ENCODE assay signal across 9 cellular contexts in the genomic region with DNA sequence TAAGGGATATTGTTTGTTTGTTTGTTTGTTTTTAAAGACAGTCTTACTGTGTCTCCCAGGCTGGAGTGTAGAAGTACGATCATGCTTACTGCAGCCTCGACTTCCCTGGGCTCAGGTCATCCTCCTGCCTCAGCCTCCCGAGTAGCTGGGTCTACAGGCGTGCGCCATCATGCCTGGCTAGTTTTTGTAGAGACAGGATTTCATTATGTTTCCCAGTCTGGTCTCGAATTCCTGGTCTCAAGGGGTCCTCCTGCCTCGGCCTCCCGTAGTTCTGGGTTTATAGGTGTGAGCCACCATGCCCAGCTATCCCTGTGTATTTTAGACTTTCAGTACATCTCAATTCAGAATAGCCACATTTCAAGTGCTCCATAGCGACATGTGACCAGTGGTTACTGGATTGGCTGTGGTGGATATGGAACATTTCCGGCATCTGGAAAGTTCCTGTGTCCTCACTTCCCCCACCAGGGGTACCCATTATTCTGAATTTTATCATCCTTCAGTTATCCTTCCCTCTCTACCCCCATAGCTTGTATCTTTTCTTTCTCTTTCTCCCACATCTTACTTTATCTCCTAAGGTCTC.
A peak's percentile ranks its signal among the peaks of the same experiment; 100 is the strongest.
DNase-seq lines count a peak whose midpoint lies in the region; ATAC-seq lines count a peak whose summit lies in the region.
"Had no signal": no experiment of that assay in that cellular context is flagged by ENCODE, and none has a peak within 500 bp of the region (broad histone marks: within the 10 kb centered on the region; RNA-seq: fewer than 3 reads in every experiment).

No MANE protein-coding gene starts in this region.

- H3K36me3 ChIP-seq in CD4-positive, CD25-positive, alpha-beta regulatory T cell (ENCODE audit: control insufficient read depth, insufficient read depth, low read length) = no peaks in the 10 kb centered on the region
- H3K36me3 ChIP-seq in GM23248 (ENCODE audit: low read depth) = no peaks in the 10 kb centered on the region
- H3K36me3 ChIP-seq: neutrophil had no signal

- no peaks in the 10 kb centered on the region for H3K79me2 ChIP-seq in GM23248 (ENCODE audit: insufficient read depth)

- H3K27me3 ChIP-seq in CD4-positive, CD25-positive, alpha-beta regulatory T cell (ENCODE audit: control insufficient read depth, insufficient read depth, low read length) = no peaks in the 10 kb centered on the region
- H3K27me3 ChIP-seq in GM23248 (replicated peaks; ENCODE audit: insufficient read depth) = no peaks in the 10 kb centered on the region

- H3K27ac ChIP-seq in CD4-positive, CD25-positive, alpha-beta regulatory T cell (ENCODE audit: insufficient read depth, low read length, poor library complexity, severe bottlenecking) = peak overlapping the region; percentile 90
- no peak overlapping the region for H3K27ac ChIP-seq in GM23248

- no peaks in the 10 kb centered on the region for H4K20me1 ChIP-seq in GM23248 (ENCODE audit: insufficient read depth)

- peaks cover 9 to 24% (median 15%) of the 10 kb centered on the region in 4 donors for H3K4me1 Mint-ChIP-seq in CD4-positive, CD25-positive, alpha-beta regulatory T cell
- H3K4me1 Mint-ChIP-seq in activated T-helper 17 cell treated with anti-CD3 and anti-CD28 coated beads, Interleukin-2, amount 50 U/mL, for 72 hours = peaks cover 12% of the 10 kb centered on the region
- peaks cover 41 to 45% (median 44%) of the 10 kb centered on the region in 3 donors for H3K4me1 Mint-ChIP-seq in naive B cell

- peak overlapping the region in 3 of 4 donors; percentile 71 to 95 (median 77) for H3K4me3 Mint-ChIP-seq in CD4-positive, CD25-positive, alpha-beta regulatory T cell
- H3K4me3 Mint-ChIP-seq in activated T-helper 17 cell treated with anti-CD3 and anti-CD28 coated beads, Interleukin-2, amount 50 U/mL, for 72 hours = peak overlapping the region; percentile 90
- peak overlapping the region; percentile 67 to 97 (median 72) for H3K4me3 Mint-ChIP-seq in naive B cell

- peaks cover 0 to 2% (median 0%) of the 10 kb centered on the region in 7 donors for H3K9me3 Mint-ChIP-seq in CD4-positive, CD25-positive, alpha-beta regulatory T cell
- no peaks in the 10 kb centered on the region for H3K9me3 Mint-ChIP-seq in activated T-helper 17 cell treated with anti-CD3 and anti-CD28 coated beads, Interleukin-2, amount 50 U/mL, for 72 hours
- peaks cover 0 to 6% (median 0%) of the 10 kb centered on the region in 7 donors for H3K9me3 Mint-ChIP-seq in naive B cell

- peak overlapping the region; percentile 72; the same call in 1 of the 2 replicates for H2AFZ ChIP-seq in GM23248

- H3K27me3 Mint-ChIP-seq in CD4-positive, CD25-positive, alpha-beta regulatory T cell = no peaks in the 10 kb centered on the region
- H3K27me3 Mint-ChIP-seq in activated T-helper 17 cell treated with anti-CD3 and anti-CD28 coated beads, Interleukin-2, amount 50 U/mL, for 72 hours = no peaks in the 10 kb centered on the region
- no peaks in the 10 kb centered on the region for H3K27me3 Mint-ChIP-seq in naive B cell

- H3K9me2 ChIP-seq in GM23248 (ENCODE audit: insufficient read depth) = no peaks in the 10 kb centered on the region

- WGBS in GM23248 (ENCODE audit: low coverage in 1 of 2, low lambda C conversion rate in 2 of 2, missing lambda C conversion rate in 2 of 2), 2 experiments = 70 to 71% methylated on average over 10 of the region's 10 CpGs

- no peak overlapping the region for H3K4me2 ChIP-seq in GM23248 (ENCODE audit: unreplicated experiment)

- peak overlapping the region; percentile 77 for H3K4me3 ChIP-seq in CD4-positive, CD25-positive, alpha-beta regulatory T cell (ENCODE audit: low read depth, low read length)
- H3K4me3 ChIP-seq in GM23248 = peak overlapping the region; percentile 99; the same call in 1 of the 2 replicates

- H3K36me3 Mint-ChIP-seq in CD4-positive, CD25-positive, alpha-beta regulatory T cell = peaks cover 3% of the 10 kb centered on the region
- H3K36me3 Mint-ChIP-seq in activated T-helper 17 cell treated with anti-CD3 and anti-CD28 coated beads, Interleukin-2, amount 50 U/mL, for 72 hours (ENCODE audit: low read depth) = no peaks in the 10 kb centered on the region
- no peaks in the 10 kb centered on the region for H3K36me3 Mint-ChIP-seq in naive B cell

- peak overlapping the region; percentile 24 to 98 (median 95) for H3K27ac Mint-ChIP-seq in CD4-positive, CD25-positive, alpha-beta regulatory T cell
- H3K27ac Mint-ChIP-seq in activated T-helper 17 cell treated with anti-CD3 and anti-CD28 coated beads, Interleukin-2, amount 50 U/mL, for 72 hours = peak overlapping the region; percentile 93
- H3K27ac Mint-ChIP-seq in naive B cell = peak overlapping the region; percentile 90 to 100 (median 96)

- H3K9me3 ChIP-seq in CD4-positive, CD25-positive, alpha-beta regulatory T cell (ENCODE audit: control insufficient read depth in 2 of 2, low read length in 2 of 2) = no peaks in the 10 kb centered on the region
- H3K9me3 ChIP-seq in GM23248 (ENCODE audit: low read depth) = no peaks in the 10 kb centered on the region
- H3K9me3 ChIP-seq: neutrophil had no signal

- in situ Hi-C loops in GM23248 (cut with MboI) = no loop called here

- no peak overlapping the region for H3K9ac ChIP-seq in GM23248

- no peak for ATAC-seq in CD4-positive, CD25-positive, alpha-beta regulatory T cell (ENCODE audit: low read depth in 2 of 2)
- no peak for ATAC-seq in activated T-helper 17 cell treated with anti-CD3 and anti-CD28 coated beads, Interleukin-2, amount 50 U/mL, for 72 hours (replicated peaks)
- ATAC-seq in naive B cell (ENCODE audit: low read depth in 2 of 2) = no peak
- no peak for ATAC-seq in GM18520 (IDR thresholded peaks at IDR 0.05; ENCODE audit: unreplicated experiment)
- no peak for ATAC-seq in HG03342 (IDR thresholded peaks at IDR 0.05; ENCODE audit: unreplicated experiment)

- peaks cover 20% of the 10 kb centered on the region for H3F3A ChIP-seq in GM23248 (ENCODE audit: insufficient read depth)

- H3K4me1 ChIP-seq in CD4-positive, CD25-positive, alpha-beta regulatory T cell (ENCODE audit: control insufficient read depth, insufficient read depth, low read length, poor library complexity, severe bottlenecking) = peaks cover 16% of the 10 kb centered on the region
- peaks cover 6% of the 10 kb centered on the region; the same call in 1 of the 2 replicates for H3K4me1 ChIP-seq in GM23248 (ENCODE audit: insufficient read depth)

- no peak for DNase-seq in CD4-positive, CD25-positive, alpha-beta regulatory T cell
- DNase-seq in GM23248 (no peak), naive B cell (no peak), D341Med (ENCODE audit: low spot score) (no peak), H4 (ENCODE audit: low spot score) (no peak)
